ENCODE assay signal across 22 cellular contexts in the genomic region with DNA sequence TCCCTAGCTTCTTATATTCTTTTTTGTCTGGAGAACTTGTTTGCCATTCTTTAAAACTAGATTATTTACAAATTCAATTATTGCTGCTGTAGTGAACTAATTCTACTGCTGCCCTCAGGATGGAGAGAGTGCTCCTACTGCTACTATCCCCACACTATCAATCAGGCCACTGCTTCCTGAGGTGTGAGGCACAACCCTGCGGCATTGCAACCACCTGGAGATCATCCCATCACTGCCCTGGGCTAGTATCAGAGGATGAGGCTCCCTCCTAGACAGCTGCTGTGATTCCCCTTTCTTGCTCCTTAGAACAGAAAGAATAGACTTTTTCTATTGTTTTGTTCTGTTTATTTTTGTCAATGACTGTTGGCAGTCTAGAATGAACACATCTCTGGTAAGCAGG.
DNase-seq lines count a peak whose midpoint lies in the region; ATAC-seq and TF ChIP-seq lines count a peak whose summit lies in the region.
"Had no signal": no experiment of that assay in that cellular context is flagged by ENCODE, and none has a peak within 500 bp of the region (broad histone marks: within the 10 kb centered on the region; RNA-seq: fewer than 3 reads in every experiment).

No MANE protein-coding gene starts in this region.

- no peak overlapping the region for H3K4ac ChIP-seq in H9 (ENCODE audit: low read depth, low read length)

- H3K18ac ChIP-seq in H9 (ENCODE audit: insufficient read length, low read depth, low read length): no peak overlapping the region

- H3K9ac ChIP-seq in H9 (ENCODE audit: extremely low read depth, insufficient read length, low read length) (no peak overlapping the region), endodermal cell (ENCODE audit: extremely low read depth, low read length, poor library complexity, severe bottlenecking) (no peak overlapping the region), neural progenitor cell (no peak overlapping the region)
- H3K9ac ChIP-seq: BLaER1 treated with 17β-estradiol and CSF1 and Interleukin-3, amounts not matched to agents 10 nM and 100 nM had no signal

- H3K27me3 Mint-ChIP-seq in H9 (ENCODE audit: low read depth) (no peaks in the 10 kb centered on the region), endodermal cell (ENCODE audit: insufficient read depth) (no peaks in the 10 kb centered on the region), neural progenitor cell (ENCODE audit: insufficient read depth, low read depth) (no peaks in the 10 kb centered on the region)
- H3K27me3 Mint-ChIP-seq: CD4-positive, alpha-beta T cell; CD8-positive, alpha-beta memory T cell had no signal

- H3K36me3 Mint-ChIP-seq in H9 (ENCODE audit: insufficient read depth in 1 of 3, low read depth in 3 of 3): no peaks in the 10 kb centered on the region
- H3K36me3 Mint-ChIP-seq in endodermal cell (ENCODE audit: low read depth): no peaks in the 10 kb centered on the region
- no peaks in the 10 kb centered on the region for H3K36me3 Mint-ChIP-seq in neural progenitor cell
- H3K36me3 Mint-ChIP-seq: CD14-positive monocyte; CD8-positive, alpha-beta memory T cell had no signal

- no peak overlapping the region for H3K4me3 Mint-ChIP-seq in H9
- no peak overlapping the region for H3K4me3 Mint-ChIP-seq in endodermal cell
- no peak overlapping the region for H3K4me3 Mint-ChIP-seq in neural progenitor cell
- H3K4me3 Mint-ChIP-seq: CD14-positive monocyte; CD4-positive, alpha-beta T cell; CD8-positive, alpha-beta memory T cell had no signal

- no peak overlapping the region for H2BK20ac ChIP-seq in H9 (ENCODE audit: low read depth, low read length, poor library complexity, severe bottlenecking)

- no peak overlapping the region for H2BK15ac ChIP-seq in H9 (ENCODE audit: low read depth, low read length)

- no peaks in the 10 kb centered on the region for H3F3A ChIP-seq in neural progenitor cell (ENCODE audit: low read depth)

- no peak overlapping the region for H2BK120ac ChIP-seq in H9 (ENCODE audit: low read depth, low read length, poor library complexity, severe bottlenecking)

- H3K4me3 ChIP-seq in endodermal cell (ENCODE audit: low read length) (no peak overlapping the region), neural progenitor cell (no peak overlapping the region)
- H3K4me3 ChIP-seq: A549; BLaER1 treated with 17β-estradiol and CSF1 and Interleukin-3, amounts not matched to agents 10 nM and 100 nM had no signal

- H3K4me2 ChIP-seq in H9 (ENCODE audit: insufficient read depth, insufficient read length, low read length): no peak overlapping the region
- H3K4me2 ChIP-seq in neural progenitor cell: no peak overlapping the region
- H3K4me2 ChIP-seq: A549; BLaER1 treated with 17β-estradiol and CSF1 and Interleukin-3, amounts not matched to agents 10 nM and 100 nM had no signal

- TF ChIP-seq CTCF in H9 (conservative IDR thresholded peaks at IDR 0.05) (no peak), endodermal cell (conservative IDR thresholded peaks at IDR 0.05) (no peak), neural progenitor cell (IDR thresholded peaks at IDR 0.05) (no peak)

- no peaks in the 10 kb centered on the region for H3K23me2 ChIP-seq in H9 (ENCODE audit: insufficient read length, low read depth, low read length, poor library complexity, severe bottlenecking)

- no peak overlapping the region for H2AFZ ChIP-seq in H9 (ENCODE audit: low read length)
- H2AFZ ChIP-seq in neural progenitor cell (replicated peaks): peak overlapping the region; percentile 18

- H3K9me3 Mint-ChIP-seq in H9 (0 out of 5 replicates have a peak, but pooled peaks cover 0 to 4% of the 10 kb centered on the region in 2 experiments), endodermal cell (no peaks in the 10 kb centered on the region), neural progenitor cell (no peaks in the 10 kb centered on the region)

- H3K14ac ChIP-seq in H9 (ENCODE audit: insufficient read depth, low read length): no peak overlapping the region

- H3K4me1 Mint-ChIP-seq in H9: peaks cover 6 to 10% of the 10 kb centered on the region in 2 experiments; a peak in 3 of 4 replicates
- H3K4me1 Mint-ChIP-seq in endodermal cell: no peaks in the 10 kb centered on the region
- H3K4me1 Mint-ChIP-seq in neural progenitor cell: no peaks in the 10 kb centered on the region
- H3K4me1 Mint-ChIP-seq: CD14-positive monocyte; CD8-positive, alpha-beta memory T cell had no signal

- H2BK5ac ChIP-seq in H9 (ENCODE audit: insufficient read length, low read length): no peak overlapping the region

- no peaks in the 10 kb centered on the region for H3K79me1 ChIP-seq in H9 (ENCODE audit: insufficient read depth, low read depth, low read length, poor library complexity, severe bottlenecking)

- no peak overlapping the region for H4K5ac ChIP-seq in H9 (ENCODE audit: insufficient read length, low read depth, low read length)

- no peak overlapping the region for H4K8ac ChIP-seq in H9 (replicated peaks; ENCODE audit: insufficient read length, low read depth, low read length)

- H3K27ac ChIP-seq in H9 (ENCODE audit: insufficient read length, low read depth, low read length): no peak overlapping the region
- H3K27ac ChIP-seq in endodermal cell (ENCODE audit: low read depth, low read length): no peak overlapping the region
- H3K27ac ChIP-seq in neural progenitor cell: no peak overlapping the region
- H3K27ac ChIP-seq: A549; BLaER1 treated with 17β-estradiol and CSF1 and Interleukin-3, amounts not matched to agents 10 nM and 100 nM had no signal

- no peak overlapping the region for H4K91ac ChIP-seq in H9 (ENCODE audit: insufficient read length, low read depth, low read length)

- no peak for ATAC-seq in GM21825 (IDR thresholded peaks at IDR 0.05; ENCODE audit: unreplicated experiment)
- ATAC-seq: A549, HCT116 had no signal

- H2BK12ac ChIP-seq in H9 (ENCODE audit: insufficient read length, low read depth, low read length): no peak overlapping the region

- H3T11ph ChIP-seq in H9 (ENCODE audit: low read length): no peak overlapping the region

- H3K36me3 ChIP-seq in endodermal cell (ENCODE audit: control insufficient read depth, insufficient read depth, low read length) (no peaks in the 10 kb centered on the region), neural progenitor cell (no peaks in the 10 kb centered on the region)
- H3K36me3 ChIP-seq: BE2C; BLaER1 treated with 17β-estradiol and CSF1 and Interleukin-3, amounts not matched to agents 10 nM and 100 nM had no signal

- no CpG with 5 or more reads among the region's 1 CpG for whole genome bisulfite sequencing in H9 (ENCODE audit: extremely low coverage, insufficient read length, low lambda C conversion rate)
- 80% methylated on average over 1 of the region's 1 CpG; no CpG with 5 or more reads in 1 of the 2 experiments for WGBS in endodermal cell (ENCODE audit: insufficient coverage in 1 of 2, insufficient read length in 1 of 2), 2 experiments

- DNase-seq in ELF-1 (ENCODE audit: low read depth, low spot score): peak; percentile 13
- peak; percentile 29 for DNase-seq in H9
- DNase-seq in endodermal cell: peak; percentile 50
- peak; percentile 8 for DNase-seq in neural progenitor cell (ENCODE audit: low spot score)
- no peak for DNase-seq in NK-92 treated with Interleukin-12 subunit alpha and Interleukin-12 subunit beta, amount 100 ng/mL, for 24 hours (lab: John Stamatoyannopoulos, UW)
- no peak for DNase-seq in HPDE6-E6E7 (ENCODE audit: extremely low spot score)
- DNase-seq: 8988T; ACHN; AML-193; BE2C; CD4-positive, alpha-beta T cell; CD8-positive, alpha-beta memory T cell; DMS 273 treated with DMSO at 0.1 percent for 48 hours; DMS79; EL; GF-D8; H7 had no signal

- H3K23ac ChIP-seq in H9 (ENCODE audit: insufficient read length, low read depth, low read length): no peak overlapping the region

- no peaks in the 10 kb centered on the region for H3K9me3 ChIP-seq in H9 (ENCODE audit: control insufficient read depth, low read depth, low read length)
- H3K9me3 ChIP-seq in endodermal cell (ENCODE audit: control insufficient read depth, low read length): no peaks in the 10 kb centered on the region
- no peaks in the 10 kb centered on the region for H3K9me3 ChIP-seq in neural progenitor cell (ENCODE audit: low read depth)
- H3K9me3 ChIP-seq: A549; BE2C; BLaER1 treated with 17β-estradiol and CSF1 and Interleukin-3, amounts not matched to agents 10 nM and 100 nM had no signal

- H3K79me2 ChIP-seq in H9 (ENCODE audit: insufficient read depth, low read length) (no peaks in the 10 kb centered on the region), neural progenitor cell (ENCODE audit: low read depth) (no peaks in the 10 kb centered on the region)

- H3K4me1 ChIP-seq in H9 (ENCODE audit: insufficient read depth, low read length) (no peaks in the 10 kb centered on the region), endodermal cell (ENCODE audit: control insufficient read depth, insufficient read depth, low read length) (no peaks in the 10 kb centered on the region), neural progenitor cell (peaks cover 13% of the 10 kb centered on the region)
- H3K4me1 ChIP-seq: A549, BE2C had no signal

- H3K27me3 ChIP-seq in H9 (ENCODE audit: insufficient read depth, low read length): no peaks in the 10 kb centered on the region
- H3K27me3 ChIP-seq in endodermal cell (ENCODE audit: control insufficient read depth, insufficient read depth, low read length, poor library complexity, severe bottlenecking): no peaks in the 10 kb centered on the region
- no peaks in the 10 kb centered on the region for H3K27me3 ChIP-seq in neural progenitor cell
- H3K27me3 ChIP-seq: BE2C; BLaER1 treated with 17β-estradiol and CSF1 and Interleukin-3, amounts not matched to agents 10 nM and 100 nM had no signal

- H3K27ac Mint-ChIP-seq in H9 (peak overlapping the region in 1 of 3 experiments; percentile 35; a peak in 1 of 7 replicates), endodermal cell (no peak overlapping the region), neural progenitor cell (no peak overlapping the region)
- H3K27ac Mint-ChIP-seq: CD14-positive monocyte; CD4-positive, alpha-beta T cell; CD8-positive, alpha-beta memory T cell had no signal

- H4K20me1 ChIP-seq in H9 (ENCODE audit: control insufficient read depth, insufficient read depth, insufficient read length): no peaks in the 10 kb centered on the region
- no peaks in the 10 kb centered on the region for H4K20me1 ChIP-seq in neural progenitor cell (ENCODE audit: low read depth)
- H4K20me1 ChIP-seq: BLaER1 treated with 17β-estradiol and CSF1 and Interleukin-3, amounts not matched to agents 10 nM and 100 nM had no signal

- H3K56ac ChIP-seq in H9 (ENCODE audit: insufficient read length, low read depth, low read length): no peak overlapping the region

- no peak overlapping the region for H2AK5ac ChIP-seq in H9 (ENCODE audit: insufficient read length, low read length)

Comparison
In these comparisons a context has a peak if more than half of its experiments do, and no peak if none do; other contexts are left out.
1. DNase-seq: peak in ELF-1 (single experiment), H9 (single experiment), endodermal cell (single experiment) and neural progenitor cell (single experiment); none in NK-92 treated with Interleukin-12 subunit alpha and Interleukin-12 subunit beta, amount 100 ng/mL, for 24 hours (single experiment) and HPDE6-E6E7 (single experiment).